In genomic region chr12:119410396-119410795, GRCh38 we compare ENCODE assay signal across 16 cellular contexts.
DNase-seq lines count a peak whose midpoint lies in the region; ATAC-seq, FAIRE-seq and TF ChIP-seq lines count a peak whose summit lies in the region.
"Had no signal": no experiment of that assay in that cellular context is flagged by ENCODE, and none has a peak within 500 bp of the region (broad histone marks: within the 10 kb centered on the region; RNA-seq: fewer than 3 reads in every experiment).

No MANE protein-coding gene starts in this region.

- H3K56ac ChIP-seq in mesendoderm (ENCODE audit: low read length), result no peak overlapping the region

- H3K4me2 ChIP-seq in mesendoderm (ENCODE audit: low read length), result no peak overlapping the region

- H3K9me3 ChIP-seq in upper lobe of right lung, result no peaks in the 10 kb centered on the region

- no peak overlapping the region for H3K23ac ChIP-seq in mesendoderm (ENCODE audit: low read length)

- H3K9ac ChIP-seq in mesendoderm (ENCODE audit: low read length), result no peak overlapping the region

- H2BK5ac ChIP-seq in mesendoderm (ENCODE audit: low read length), result no peak overlapping the region

- H3K4me1 ChIP-seq in mesendoderm (ENCODE audit: control insufficient read depth, low read depth, low read length) (peaks cover 4% of the 10 kb centered on the region), upper lobe of right lung (peaks cover 12% of the 10 kb centered on the region)

- H3K79me1 ChIP-seq in mesendoderm (ENCODE audit: low read length), result no peaks in the 10 kb centered on the region

- H3K18ac ChIP-seq in mesendoderm (ENCODE audit: low read length), result no peak overlapping the region

- intact Hi-C loops in upper lobe of right lung (cut with DNase I), result loop anchor here (5.0 kb wide), 1 partner anchor 293 kb away; no protein-coding TSS in a partner anchor

- ATAC-seq in upper lobe of right lung, result peak; percentile 68
- ATAC-seq in GM19023 (IDR thresholded peaks at IDR 0.05; ENCODE audit: unreplicated experiment), result no peak

- no peak overlapping the region for H4K5ac ChIP-seq in mesendoderm (ENCODE audit: low read length)

- H2AK5ac ChIP-seq in mesendoderm (ENCODE audit: low read length), result no peak overlapping the region

- H3K36me3 ChIP-seq in mesendoderm (ENCODE audit: control insufficient read depth, insufficient read depth, low read length) (no peaks in the 10 kb centered on the region), upper lobe of right lung (no peaks in the 10 kb centered on the region)

- no peak for FAIRE-seq in RCC 7860 (lab: Jason Lieb, UNC)
- FAIRE-seq: GM19239 had no signal

- H3K27ac ChIP-seq in mesendoderm (ENCODE audit: low read depth, low read length), result no peak overlapping the region
- H3K27ac ChIP-seq in upper lobe of right lung, result no peak overlapping the region
- H3K27ac ChIP-seq: HL-60 had no signal

- H3K4me3 ChIP-seq in mesendoderm (ENCODE audit: low read length) (no peak overlapping the region), upper lobe of right lung (no peak overlapping the region)

- DNase-seq in SW480 (ENCODE audit: low spot score) (peak; percentile 14), iPS DF 19.7 (ENCODE audit: low read depth, low spot score) (peak; percentile 69), mesendoderm (peak; percentile 91), upper lobe of right lung (no peak), OCI-M2 (lab: John Stamatoyannopoulos, UW; ENCODE audit: unreplicated experiment) (no peak), RCC 7860 (ENCODE audit: low spot score) (no peak)
- DNase-seq: ACHN, DND-41, GDM1, NCI-H1417 treated with DMSO at 0.1 percent for 48 hours, NCI-H187 treated with DMSO at 0.1 percent for 48 hours, NCI-H226, NCI-H524 had no signal

- no peaks in the 10 kb centered on the region for H3K27me3 ChIP-seq in mesendoderm (ENCODE audit: insufficient read depth, low read length, poor library complexity)
- H3K27me3 ChIP-seq in upper lobe of right lung, result no peaks in the 10 kb centered on the region

- no peak overlapping the region for H3K4ac ChIP-seq in mesendoderm (ENCODE audit: low read depth, low read length)

- H2BK120ac ChIP-seq in mesendoderm (ENCODE audit: low read depth, low read length), result no peak overlapping the region

- no peaks in the 10 kb centered on the region for H3K79me2 ChIP-seq in mesendoderm (ENCODE audit: control insufficient read depth, insufficient read depth, low read length)

- no peak for TF ChIP-seq CTCF in upper lobe of right lung (IDR thresholded peaks at IDR 0.05)

- no CpG with 5 or more reads among the region's 5 CpGs for WGBS in mesendoderm (ENCODE audit: extremely low coverage, insufficient coverage, low lambda C conversion rate)

- no peak overlapping the region for H2BK15ac ChIP-seq in mesendoderm (replicated peaks; ENCODE audit: low read depth)

- H4K8ac ChIP-seq in mesendoderm (ENCODE audit: low read depth, low read length), result no peak overlapping the region

Comparison
In these comparisons a context has a peak if more than half of its experiments do, and no peak if none do; other contexts are left out.
1. DNase-seq: peak in SW480 (single experiment), iPS DF 19.7 (single experiment) and mesendoderm (single experiment); none in upper lobe of right lung (single experiment), OCI-M2 (single experiment) and RCC 7860 (single experiment).